In the genomic region with DNA sequence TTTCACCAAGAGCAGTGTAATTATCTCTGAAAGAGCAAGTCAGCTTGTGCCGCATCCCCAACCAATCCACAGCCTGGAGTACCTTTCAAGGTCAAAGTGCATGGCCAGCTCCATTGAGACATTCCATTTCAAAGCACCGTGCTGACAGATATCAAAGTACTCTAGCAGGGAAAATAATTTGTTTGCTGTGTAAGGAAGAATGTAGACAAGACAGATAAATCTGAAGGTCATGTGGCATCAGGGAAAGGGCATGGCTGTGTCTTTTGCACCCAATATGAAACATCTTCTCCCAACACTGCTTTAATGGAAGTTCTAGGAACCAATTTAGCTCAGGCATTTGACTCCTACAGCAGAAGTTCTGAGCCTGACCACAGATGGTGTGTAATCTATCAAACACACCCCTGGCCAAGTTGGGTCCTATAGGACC, we compare ENCODE assay signal across 1 cellular context.
TF ChIP-seq lines count a peak whose summit lies in the region.

No MANE protein-coding gene starts in this region.

TF ChIP-seq in HepG2, 621 proteins besides CTCF, POLR2A, EP300 and RAD21 (continued from another document and continues in another):
- TF ChIP-seq, protein P1, sequence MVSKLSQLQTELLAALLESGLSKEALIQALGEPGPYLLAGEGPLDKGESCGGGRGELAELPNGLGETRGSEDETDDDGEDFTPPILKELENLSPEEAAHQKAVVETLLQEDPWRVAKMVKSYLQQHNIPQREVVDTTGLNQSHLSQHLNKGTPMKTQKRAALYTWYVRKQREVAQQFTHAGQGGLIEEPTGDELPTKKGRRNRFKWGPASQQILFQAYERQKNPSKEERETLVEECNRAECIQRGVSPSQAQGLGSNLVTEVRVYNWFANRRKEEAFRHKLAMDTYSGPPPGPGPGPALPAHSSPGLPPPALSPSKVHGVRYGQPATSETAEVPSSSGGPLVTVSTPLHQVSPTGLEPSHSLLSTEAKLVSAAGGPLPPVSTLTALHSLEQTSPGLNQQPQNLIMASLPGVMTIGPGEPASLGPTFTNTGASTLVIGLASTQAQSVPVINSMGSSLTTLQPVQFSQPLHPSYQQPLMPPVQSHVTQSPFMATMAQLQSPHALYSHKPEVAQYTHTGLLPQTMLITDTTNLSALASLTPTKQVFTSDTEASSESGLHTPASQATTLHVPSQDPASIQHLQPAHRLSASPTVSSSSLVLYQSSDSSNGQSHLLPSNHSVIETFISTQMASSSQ (IDR thresholded peaks at IDR 0.05; ENCODE audit: low read depth): no peak
- TF ChIP-seq, protein P1 (CRISPR knock-in tag; IDR thresholded peaks at IDR 0.05; ENCODE audit: borderline replicate concordance): peak; percentile 83; the same call in 1 of the 2 replicates
- TF ChIP-seq MED13 (CRISPR knock-in tag; IDR thresholded peaks at IDR 0.05): peak; percentile 72; the same call in 1 of the 2 replicates
- peak; percentile 38; the same call in 1 of the 2 replicates for TF ChIP-seq PHF21A (CRISPR knock-in tag; IDR thresholded peaks at IDR 0.05)
- TF ChIP-seq, protein P2, sequence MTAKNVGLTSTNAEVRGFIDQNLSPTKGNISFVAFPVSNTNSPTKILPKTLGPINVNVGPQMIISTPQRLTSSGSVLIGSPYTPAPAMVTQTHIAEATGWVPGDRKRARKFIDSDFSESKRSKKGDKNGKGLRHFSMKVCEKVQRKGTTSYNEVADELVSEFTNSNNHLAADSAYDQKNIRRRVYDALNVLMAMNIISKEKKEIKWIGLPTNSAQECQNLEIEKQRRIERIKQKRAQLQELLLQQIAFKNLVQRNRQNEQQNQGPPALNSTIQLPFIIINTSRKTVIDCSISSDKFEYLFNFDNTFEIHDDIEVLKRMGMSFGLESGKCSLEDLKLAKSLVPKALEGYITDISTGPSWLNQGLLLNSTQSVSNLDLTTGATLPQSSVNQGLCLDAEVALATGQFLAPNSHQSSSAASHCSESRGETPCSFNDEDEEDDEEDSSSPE (CRISPR knock-in tag; IDR thresholded peaks at IDR 0.05): 0 out of 2 replicates have a peak, but pooled peaks have one; percentile 22
- peak; percentile 82 for TF ChIP-seq ZNF292 (CRISPR knock-in tag; IDR thresholded peaks at IDR 0.05; ENCODE audit: borderline replicate concordance, low read depth)
- 0 out of 2 replicates have a peak, but pooled peaks have one; percentile 27 for TF ChIP-seq DMAP1 (CRISPR knock-in tag; IDR thresholded peaks at IDR 0.05)
- no peak for TF ChIP-seq ZNF670 (CRISPR knock-in tag; IDR thresholded peaks at IDR 0.05; ENCODE audit: borderline replicate concordance)
- TF ChIP-seq, protein P3, sequence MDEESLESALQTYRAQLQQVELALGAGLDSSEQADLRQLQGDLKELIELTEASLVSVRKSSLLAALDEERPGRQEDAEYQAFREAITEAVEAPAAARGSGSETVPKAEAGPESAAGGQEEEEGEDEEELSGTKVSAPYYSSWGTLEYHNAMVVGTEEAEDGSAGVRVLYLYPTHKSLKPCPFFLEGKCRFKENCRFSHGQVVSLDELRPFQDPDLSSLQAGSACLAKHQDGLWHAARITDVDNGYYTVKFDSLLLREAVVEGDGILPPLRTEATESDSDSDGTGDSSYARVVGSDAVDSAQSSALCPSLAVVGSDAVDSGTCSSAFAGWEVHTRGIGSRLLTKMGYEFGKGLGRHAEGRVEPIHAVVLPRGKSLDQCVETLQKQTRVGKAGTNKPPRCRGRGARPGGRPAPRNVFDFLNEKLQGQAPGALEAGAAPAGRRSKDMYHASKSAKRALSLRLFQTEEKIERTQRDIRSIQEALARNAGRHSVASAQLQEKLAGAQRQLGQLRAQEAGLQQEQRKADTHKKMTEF (CRISPR knock-in tag; IDR thresholded peaks at IDR 0.05): peak; percentile 69
- TF ChIP-seq SIX1 (CRISPR knock-in tag; IDR thresholded peaks at IDR 0.05; ENCODE audit: borderline replicate concordance): peak; percentile 49; the same call in 1 of the 2 replicates
- peak; percentile 72; the same call in 1 of the 2 replicates for TF ChIP-seq EHMT2 (IDR thresholded peaks at IDR 0.05; ENCODE audit: borderline replicate concordance, low read depth, low read length)
- TF ChIP-seq, protein P4, sequence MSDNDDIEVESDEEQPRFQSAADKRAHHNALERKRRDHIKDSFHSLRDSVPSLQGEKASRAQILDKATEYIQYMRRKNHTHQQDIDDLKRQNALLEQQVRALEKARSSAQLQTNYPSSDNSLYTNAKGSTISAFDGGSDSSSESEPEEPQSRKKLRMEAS (IDR thresholded peaks at IDR 0.05): peak; percentile 44; the same call in 1 of the 2 replicates
- peak; percentile 38; the same call in 1 of the 2 replicates for TF ChIP-seq ZBTB7B (CRISPR knock-in tag; IDR thresholded peaks at IDR 0.05)
- TF ChIP-seq, protein P5, sequence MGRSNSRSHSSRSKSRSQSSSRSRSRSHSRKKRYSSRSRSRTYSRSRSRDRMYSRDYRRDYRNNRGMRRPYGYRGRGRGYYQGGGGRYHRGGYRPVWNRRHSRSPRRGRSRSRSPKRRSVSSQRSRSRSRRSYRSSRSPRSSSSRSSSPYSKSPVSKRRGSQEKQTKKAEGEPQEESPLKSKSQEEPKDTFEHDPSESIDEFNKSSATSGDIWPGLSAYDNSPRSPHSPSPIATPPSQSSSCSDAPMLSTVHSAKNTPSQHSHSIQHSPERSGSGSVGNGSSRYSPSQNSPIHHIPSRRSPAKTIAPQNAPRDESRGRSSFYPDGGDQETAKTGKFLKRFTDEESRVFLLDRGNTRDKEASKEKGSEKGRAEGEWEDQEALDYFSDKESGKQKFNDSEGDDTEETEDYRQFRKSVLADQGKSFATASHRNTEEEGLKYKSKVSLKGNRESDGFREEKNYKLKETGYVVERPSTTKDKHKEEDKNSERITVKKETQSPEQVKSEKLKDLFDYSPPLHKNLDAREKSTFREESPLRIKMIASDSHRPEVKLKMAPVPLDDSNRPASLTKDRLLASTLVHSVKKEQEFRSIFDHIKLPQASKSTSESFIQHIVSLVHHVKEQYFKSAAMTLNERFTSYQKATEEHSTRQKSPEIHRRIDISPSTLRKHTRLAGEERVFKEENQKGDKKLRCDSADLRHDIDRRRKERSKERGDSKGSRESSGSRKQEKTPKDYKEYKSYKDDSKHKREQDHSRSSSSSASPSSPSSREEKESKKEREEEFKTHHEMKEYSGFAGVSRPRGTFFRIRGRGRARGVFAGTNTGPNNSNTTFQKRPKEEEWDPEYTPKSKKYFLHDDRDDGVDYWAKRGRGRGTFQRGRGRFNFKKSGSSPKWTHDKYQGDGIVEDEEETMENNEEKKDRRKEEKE (IDR thresholded peaks at IDR 0.05): no peak
- TF ChIP-seq, protein P6, sequence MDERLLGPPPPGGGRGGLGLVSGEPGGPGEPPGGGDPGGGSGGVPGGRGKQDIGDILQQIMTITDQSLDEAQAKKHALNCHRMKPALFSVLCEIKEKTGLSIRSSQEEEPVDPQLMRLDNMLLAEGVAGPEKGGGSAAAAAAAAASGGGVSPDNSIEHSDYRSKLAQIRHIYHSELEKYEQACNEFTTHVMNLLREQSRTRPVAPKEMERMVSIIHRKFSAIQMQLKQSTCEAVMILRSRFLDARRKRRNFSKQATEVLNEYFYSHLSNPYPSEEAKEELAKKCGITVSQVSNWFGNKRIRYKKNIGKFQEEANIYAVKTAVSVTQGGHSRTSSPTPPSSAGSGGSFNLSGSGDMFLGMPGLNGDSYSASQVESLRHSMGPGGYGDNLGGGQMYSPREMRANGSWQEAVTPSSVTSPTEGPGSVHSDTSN (CRISPR knock-in tag; IDR thresholded peaks at IDR 0.05): peak; percentile 23; the same call in 1 of the 2 replicates
- peak; percentile 59; the same call in 1 of the 2 replicates for TF ChIP-seq FOXA3 (CRISPR knock-in tag; IDR thresholded peaks at IDR 0.05)
- TF ChIP-seq ESRRA (CRISPR knock-in tag; IDR thresholded peaks at IDR 0.05; ENCODE audit: low read depth): peak; percentile 92
- no peak for TF ChIP-seq NPAS2 (CRISPR knock-in tag; IDR thresholded peaks at IDR 0.05; ENCODE audit: borderline replicate concordance)
- 0 out of 2 replicates have a peak, but pooled peaks have one; percentile 30 for TF ChIP-seq IRF2 (CRISPR knock-in tag; IDR thresholded peaks at IDR 0.05)
- TF ChIP-seq, protein P7, sequence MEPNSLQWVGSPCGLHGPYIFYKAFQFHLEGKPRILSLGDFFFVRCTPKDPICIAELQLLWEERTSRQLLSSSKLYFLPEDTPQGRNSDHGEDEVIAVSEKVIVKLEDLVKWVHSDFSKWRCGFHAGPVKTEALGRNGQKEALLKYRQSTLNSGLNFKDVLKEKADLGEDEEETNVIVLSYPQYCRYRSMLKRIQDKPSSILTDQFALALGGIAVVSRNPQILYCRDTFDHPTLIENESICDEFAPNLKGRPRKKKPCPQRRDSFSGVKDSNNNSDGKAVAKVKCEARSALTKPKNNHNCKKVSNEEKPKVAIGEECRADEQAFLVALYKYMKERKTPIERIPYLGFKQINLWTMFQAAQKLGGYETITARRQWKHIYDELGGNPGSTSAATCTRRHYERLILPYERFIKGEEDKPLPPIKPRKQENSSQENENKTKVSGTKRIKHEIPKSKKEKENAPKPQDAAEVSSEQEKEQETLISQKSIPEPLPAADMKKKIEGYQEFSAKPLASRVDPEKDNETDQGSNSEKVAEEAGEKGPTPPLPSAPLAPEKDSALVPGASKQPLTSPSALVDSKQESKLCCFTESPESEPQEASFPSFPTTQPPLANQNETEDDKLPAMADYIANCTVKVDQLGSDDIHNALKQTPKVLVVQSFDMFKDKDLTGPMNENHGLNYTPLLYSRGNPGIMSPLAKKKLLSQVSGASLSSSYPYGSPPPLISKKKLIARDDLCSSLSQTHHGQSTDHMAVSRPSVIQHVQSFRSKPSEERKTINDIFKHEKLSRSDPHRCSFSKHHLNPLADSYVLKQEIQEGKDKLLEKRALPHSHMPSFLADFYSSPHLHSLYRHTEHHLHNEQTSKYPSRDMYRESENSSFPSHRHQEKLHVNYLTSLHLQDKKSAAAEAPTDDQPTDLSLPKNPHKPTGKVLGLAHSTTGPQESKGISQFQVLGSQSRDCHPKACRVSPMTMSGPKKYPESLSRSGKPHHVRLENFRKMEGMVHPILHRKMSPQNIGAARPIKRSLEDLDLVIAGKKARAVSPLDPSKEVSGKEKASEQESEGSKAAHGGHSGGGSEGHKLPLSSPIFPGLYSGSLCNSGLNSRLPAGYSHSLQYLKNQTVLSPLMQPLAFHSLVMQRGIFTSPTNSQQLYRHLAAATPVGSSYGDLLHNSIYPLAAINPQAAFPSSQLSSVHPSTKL (CRISPR knock-in tag; IDR thresholded peaks at IDR 0.05): peak; percentile 94
- 0 out of 2 replicates have a peak, but pooled peaks have one; percentile 12 for TF ChIP-seq ETV5 (CRISPR knock-in tag; IDR thresholded peaks at IDR 0.05; ENCODE audit: borderline replicate concordance)
- TF ChIP-seq SIX4 (CRISPR knock-in tag; IDR thresholded peaks at IDR 0.05): peak; percentile 70
- TF ChIP-seq REPIN1 (CRISPR knock-in tag; IDR thresholded peaks at IDR 0.05; ENCODE audit: borderline replicate concordance, low read depth): peak; percentile 45; the same call in 1 of the 2 replicates
- TF ChIP-seq TCF7 (IDR thresholded peaks at IDR 0.05; ENCODE audit: low read depth): peak; percentile 87
- TF ChIP-seq HOXA3 (CRISPR knock-in tag; IDR thresholded peaks at IDR 0.05): peak; percentile 70
- TF ChIP-seq SOX13 (IDR thresholded peaks at IDR 0.05): peak; percentile 20; the same call in 1 of the 2 replicates
- peak in 1 of 2 experiments; percentile 82; a peak in 2 of 4 replicates for TF ChIP-seq SOX13 (CRISPR knock-in tag; conservative IDR thresholded peaks at IDR 0.05 in 1 of 2, IDR thresholded peaks at IDR 0.05 in 1 of 2)
- TF ChIP-seq ZNF577 (CRISPR knock-in tag; IDR thresholded peaks at IDR 0.05; ENCODE audit: borderline replicate concordance, low read depth): no peak
- TF ChIP-seq NCOR1 (IDR thresholded peaks at IDR 0.05; ENCODE audit: borderline replicate concordance, low read length): peak; percentile 71; the same call in 1 of the 2 replicates
- TF ChIP-seq MTF1 (CRISPR knock-in tag; IDR thresholded peaks at IDR 0.05): no peak
- peak; percentile 79 for TF ChIP-seq MIXL1 (CRISPR knock-in tag; IDR thresholded peaks at IDR 0.05)
- TF ChIP-seq SALL1 (CRISPR knock-in tag; IDR thresholded peaks at IDR 0.05): peak; percentile 85
- peak; percentile 32; the same call in 1 of the 2 replicates for TF ChIP-seq JUN (CRISPR knock-in tag; IDR thresholded peaks at IDR 0.05)
- TF ChIP-seq, protein P8, sequence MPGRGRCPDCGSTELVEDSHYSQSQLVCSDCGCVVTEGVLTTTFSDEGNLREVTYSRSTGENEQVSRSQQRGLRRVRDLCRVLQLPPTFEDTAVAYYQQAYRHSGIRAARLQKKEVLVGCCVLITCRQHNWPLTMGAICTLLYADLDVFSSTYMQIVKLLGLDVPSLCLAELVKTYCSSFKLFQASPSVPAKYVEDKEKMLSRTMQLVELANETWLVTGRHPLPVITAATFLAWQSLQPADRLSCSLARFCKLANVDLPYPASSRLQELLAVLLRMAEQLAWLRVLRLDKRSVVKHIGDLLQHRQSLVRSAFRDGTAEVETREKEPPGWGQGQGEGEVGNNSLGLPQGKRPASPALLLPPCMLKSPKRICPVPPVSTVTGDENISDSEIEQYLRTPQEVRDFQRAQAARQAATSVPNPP (CRISPR knock-in tag; IDR thresholded peaks at IDR 0.05): peak; percentile 80; the same call in 1 of the 2 replicates
- peak; percentile 91 for TF ChIP-seq ISL2 (CRISPR knock-in tag; IDR thresholded peaks at IDR 0.05)
- TF ChIP-seq ZMYM4 (CRISPR knock-in tag; IDR thresholded peaks at IDR 0.05): peak; percentile 80
- TF ChIP-seq ZNF564 (CRISPR knock-in tag; IDR thresholded peaks at IDR 0.05): no peak
- no peak for TF ChIP-seq ZFP37 (CRISPR knock-in tag; IDR thresholded peaks at IDR 0.05; ENCODE audit: borderline replicate concordance)
- TF ChIP-seq, protein P9, sequence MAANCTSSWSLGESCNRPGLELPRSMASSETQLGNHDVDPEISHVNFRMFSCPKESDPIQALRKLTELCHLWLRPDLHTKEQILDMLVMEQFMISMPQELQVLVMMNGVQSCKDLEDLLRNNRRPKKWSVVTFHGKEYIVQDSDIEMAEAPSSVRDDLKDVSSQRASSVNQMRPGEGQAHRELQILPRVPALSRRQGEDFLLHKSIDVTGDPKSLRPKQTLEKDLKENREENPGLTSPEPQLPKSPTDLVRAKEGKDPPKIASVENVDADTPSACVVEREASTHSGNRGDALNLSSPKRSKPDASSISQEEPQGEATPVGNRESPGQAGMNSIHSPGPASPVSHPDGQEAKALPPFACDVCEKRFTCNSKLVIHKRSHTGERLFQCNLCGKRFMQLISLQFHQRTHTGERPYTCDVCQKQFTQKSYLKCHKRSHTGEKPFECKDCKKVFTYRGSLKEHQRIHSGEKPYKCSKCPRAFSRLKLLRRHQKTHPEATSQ (CRISPR knock-in tag; IDR thresholded peaks at IDR 0.05; ENCODE audit: borderline replicate concordance): peak; percentile 50; the same call in 1 of the 2 replicates
- peak; percentile 27; the same call in 1 of the 2 replicates for TF ChIP-seq SSRP1 (CRISPR knock-in tag; IDR thresholded peaks at IDR 0.05)
- TF ChIP-seq HDAC1 (CRISPR knock-in tag; IDR thresholded peaks at IDR 0.05): peak; percentile 54; the same call in 1 of the 2 replicates
- peak; percentile 43 for TF ChIP-seq SKI (IDR thresholded peaks at IDR 0.05; ENCODE audit: partially characterized antibody)
